ENCODE assay signal across 9 cellular contexts in the genomic region with DNA sequence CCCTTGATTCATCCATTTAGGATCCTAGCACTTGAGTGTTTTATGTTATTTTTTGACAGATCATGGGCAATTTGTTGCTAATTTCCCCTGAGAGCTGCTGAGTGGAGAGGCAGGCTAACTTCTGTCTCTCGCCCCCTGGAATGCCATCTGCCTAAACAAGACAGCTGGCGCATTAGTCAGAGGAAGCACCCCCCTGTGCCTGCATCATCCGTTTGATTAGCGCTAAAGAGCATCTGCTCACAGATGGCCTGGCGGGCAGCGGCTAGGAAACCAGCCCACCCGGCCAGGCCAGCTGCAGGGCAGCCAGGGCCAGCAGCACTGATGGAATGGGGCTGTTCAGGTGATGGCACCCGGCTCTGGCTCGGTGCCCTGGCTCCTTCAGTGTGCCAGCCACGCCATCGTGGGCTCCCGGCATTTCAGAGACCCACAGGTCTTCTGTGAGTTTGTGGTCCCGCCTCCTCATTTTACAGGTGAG. TPM values are rescaled to one million over a fixed set of nuclear protein-coding genes. Genes with fewer than 3 reads are reported as not detected.
DNase-seq lines count a peak whose midpoint lies in the region; ATAC-seq and TF ChIP-seq lines count a peak whose summit lies in the region.
"Had no signal": no experiment of that assay in that cellular context is flagged by ENCODE, and none has a peak within 500 bp of the region (broad histone marks: within the 10 kb centered on the region; RNA-seq: fewer than 3 reads in every experiment).

No MANE protein-coding gene starts in this region.

- H3K27me3 ChIP-seq in A673 (replicated peaks; ENCODE audit: insufficient read depth, low read depth, low read length, poor library complexity) (peaks cover 37% of the 10 kb centered on the region), testis (no peaks in the 10 kb centered on the region)

- H3K9me3 Mint-ChIP-seq in activated CD8-positive, alpha-beta memory T cell treated with anti-CD3 and anti-CD28 coated beads, Interleukin-2, amount 10 ng/mL, durations not matched to agents 7 days and 5 days (ENCODE audit: low read depth) = no peaks in the 10 kb centered on the region

- POLR2A ChIA-PET in A673 (lab: Charles Lee; ENCODE audit: low non-redundant PET) = interaction anchor here (0.7 kb wide), 1 partner anchor 150 kb away, joined by 4 read pairs; no protein-coding TSS in a partner anchor

- peaks cover 27% of the 10 kb centered on the region for H3K4me1 ChIP-seq in A673 (ENCODE audit: insufficient read depth, low read length, poor library complexity, severe bottlenecking)
- H3K4me1 ChIP-seq in mucosa of descending colon (ENCODE audit: low read depth) = peaks cover 8% of the 10 kb centered on the region
- no peaks in the 10 kb centered on the region for H3K4me1 ChIP-seq in testis

- H3K4me3 ChIP-seq in A673 (ENCODE audit: low read depth, low read length, poor library complexity, severe bottlenecking) (no peak overlapping the region), foreskin fibroblast (ENCODE audit: low read depth in 1 of 2, low read length in 2 of 2) (no peak overlapping the region), mucosa of descending colon (no peak overlapping the region), testis (no peak overlapping the region)

- 83 to 100% methylated on average over 2 to 13 of the region's 13 CpGs for WGBS in testis, 2 donors

- ATAC-seq in mucosa of descending colon = no peak
- no peak for ATAC-seq in activated CD8-positive, alpha-beta memory T cell treated with anti-CD3 and anti-CD28 coated beads, Interleukin-2, amount 10 ng/mL, durations not matched to agents 7 days and 5 days

- H3K9me3 ChIP-seq in A673 (ENCODE audit: low read depth, low read length, poor library complexity, severe bottlenecking) (no peaks in the 10 kb centered on the region), mucosa of descending colon (no peaks in the 10 kb centered on the region), testis (no peaks in the 10 kb centered on the region)

- H3K36me3 Mint-ChIP-seq in activated CD8-positive, alpha-beta memory T cell treated with anti-CD3 and anti-CD28 coated beads, Interleukin-2, amount 10 ng/mL, durations not matched to agents 7 days and 5 days = no peaks in the 10 kb centered on the region

- no peak for TF ChIP-seq POLR2A in testis (IDR thresholded peaks at IDR 0.05)

- H3K36me3 ChIP-seq in A673 (ENCODE audit: insufficient read depth, low read length, poor library complexity, severe bottlenecking) = no peaks in the 10 kb centered on the region
- H3K36me3 ChIP-seq in mucosa of descending colon (ENCODE audit: low read depth) = no peaks in the 10 kb centered on the region
- no peaks in the 10 kb centered on the region for H3K36me3 ChIP-seq in testis (ENCODE audit: low read depth, missing control alignments)

- CTCF ChIA-PET in A673 (lab: Charles Lee) = no interaction called here
- CTCF ChIA-PET in activated CD8-positive, alpha-beta memory T cell treated with anti-CD3 and anti-CD28 coated beads, Interleukin-2, amount 10 ng/mL, durations not matched to agents 7 days and 5 days (lab: Charles Lee) = no interaction called here

- peaks cover 8% of the 10 kb centered on the region for H3K27me3 Mint-ChIP-seq in activated CD8-positive, alpha-beta memory T cell treated with anti-CD3 and anti-CD28 coated beads, Interleukin-2, amount 10 ng/mL, durations not matched to agents 7 days and 5 days

- no peak overlapping the region for H3K4me3 Mint-ChIP-seq in activated CD8-positive, alpha-beta memory T cell treated with anti-CD3 and anti-CD28 coated beads, Interleukin-2, amount 10 ng/mL, durations not matched to agents 7 days and 5 days

- H3K4me1 Mint-ChIP-seq in activated CD8-positive, alpha-beta memory T cell treated with anti-CD3 and anti-CD28 coated beads, Interleukin-2, amount 10 ng/mL, durations not matched to agents 7 days and 5 days = no peaks in the 10 kb centered on the region

- no peak for TF ChIP-seq CTCF in A673 (conservative IDR thresholded peaks at IDR 0.05; ENCODE audit: low read depth, low read length)
- no peak for TF ChIP-seq CTCF in foreskin fibroblast (IDR thresholded peaks at IDR 0.05; ENCODE audit: low read depth, low read length)
- no peak for TF ChIP-seq CTCF in GM10266 (IDR thresholded peaks at IDR 0.05; ENCODE audit: control insufficient read depth, insufficient read depth, low read depth, missing control alignments)
- no peak for TF ChIP-seq CTCF in mucosa of descending colon (IDR thresholded peaks at IDR 0.05)
- TF ChIP-seq CTCF in testis (IDR thresholded peaks at IDR 0.05) = no peak

- H3K27ac Mint-ChIP-seq in activated CD8-positive, alpha-beta memory T cell treated with anti-CD3 and anti-CD28 coated beads, Interleukin-2, amount 10 ng/mL, durations not matched to agents 7 days and 5 days = no peak overlapping the region

- H3K27ac ChIP-seq in A673 (ENCODE audit: low read depth, low read length, poor library complexity, severe bottlenecking) = no peak overlapping the region
- no peak overlapping the region for H3K27ac ChIP-seq in testis

- peak; percentile 99 for DNase-seq in A673 (ENCODE audit: low spot score)
- DNase-seq in HT1080 (ENCODE audit: low read depth) = peak; percentile 81
- DNase-seq in RPMI7951 (ENCODE audit: low read depth) = peak; percentile 94
- DNase-seq in foreskin fibroblast = peak; percentile 84 to 93
- no peak for DNase-seq in GM10266 (ENCODE audit: extremely low spot score)
- DNase-seq in mucosa of descending colon = no peak
- DNase-seq in testis = no peak
- no peak for DNase-seq in activated CD8-positive, alpha-beta memory T cell treated with anti-CD3 and anti-CD28 coated beads, Interleukin-2, amount 10 ng/mL, durations not matched to agents 7 days and 5 days
- DNase-seq: cortex of kidney had no signal

- intact Hi-C loops in A673 (cut with micrococcal nuclease; ENCODE audit: unreplicated experiment) (loop anchor here (5.0 kb wide), 1 partner anchor 305 kb away; no protein-coding TSS in a partner anchor), mucosa of descending colon (cut with DNase I, micrococcal nuclease) (no loop called here), testis (cut with DNase I; ENCODE audit: low total_unique reads) (no loop called here)

- no TSS peak for BruUV-seq in A673 (replicated peaks; lab: Mats Ljungman, UMichigan)

RNA-seq across cellular contexts. Expression of a gene that starts 22.9 kb away (rescaled TPM):
- total RNA-seq in A673 (2021) (5.8 and 14.4 TPM in 2 replicates), mucosa of descending colon (100 to 1,000 TPM; 221 to 410 (median 408) TPM), testis (100 to 1,000 TPM in 1 of 2 donors, 10 to 100 TPM in 1; 68.5 to 153 TPM)
- 2.6 and 2.7 TPM in 2 replicates for total RNA-seq in HT1080 (2014; rRNA removed; shearing (Covaris generic))
- 3.5 and 4.0 TPM in 2 replicates for polyA plus RNA-seq in HT1080 (2015; cell fraction: cytosol; rRNA removed)
- 1.5 and 1.6 TPM in 2 replicates for polyA plus RNA-seq in HT1080 (2015; cell fraction: nucleus; rRNA removed)
- 247 and 249 TPM in 2 replicates for total RNA-seq in RPMI7951 (2014; rRNA removed; shearing (Covaris generic))
- polyA plus RNA-seq in testis (ENCODE audit: insufficient read depth, low read depth, low replicate concordance) = 90.2 TPM
- 10 to 100 TPM in 1 of 2 experiments, 1 to 10 TPM in 1; 5.3 to 11.1 TPM for total RNA-seq in activated CD8-positive, alpha-beta memory T cell treated with anti-CD3 and anti-CD28 coated beads, Interleukin-2, amount 10 ng/mL, durations not matched to agents 7 days and 5 days

Comparison
In these comparisons a context has a peak if more than half of its experiments do, and no peak if none do; other contexts are left out.
1. DNase-seq: peak in A673 (single experiment), HT1080 (single experiment), RPMI7951 (single experiment) and foreskin fibroblast (2 of 2); none in GM10266 (single experiment), mucosa of descending colon (0 of 3), testis (single experiment) and activated CD8-positive, alpha-beta memory T cell treated with anti-CD3 and anti-CD28 coated beads, Interleukin-2, amount 10 ng/mL, durations not matched to agents 7 days and 5 days (single experiment).